ENCODE assay signal across 33 cellular contexts in genomic region chr7:124633740-124634139, GRCh38.
A peak's percentile ranks its signal among the peaks of the same experiment; 100 is the strongest.
DNase-seq lines count a peak whose midpoint lies in the region; FAIRE-seq and TF ChIP-seq lines count a peak whose summit lies in the region.
"Had no signal": no experiment of that assay in that cellular context is flagged by ENCODE, and none has a peak within 500 bp of the region (broad histone marks: within the 10 kb centered on the region; RNA-seq: fewer than 3 reads in every experiment).

No MANE protein-coding gene starts in this region.

- H3K9ac ChIP-seq in H1 (replicated peaks in 1 of 4; ENCODE audit: extremely low read depth in 1 of 4, low read depth in 3 of 4, low read length in 3 of 4) (no peak overlapping the region), mesendoderm (ENCODE audit: low read length) (no peak overlapping the region)
- H3K9ac ChIP-seq: BLaER1; BLaER1 treated with 17β-estradiol and CSF1 and Interleukin-3, amounts not matched to agents 10 nM and 100 nM had no signal

- 85% methylated on average over 6 of the region's 6 CpGs; no CpG with 5 or more reads in 1 of the 2 experiments for WGBS in H1 (ENCODE audit: extremely low coverage in 1 of 2, insufficient coverage in 1 of 2, insufficient read length in 1 of 2, insufficient replicate concordance in 2 of 2, low coverage in 1 of 2, low lambda C conversion rate in 2 of 2, missing lambda C conversion rate in 1 of 2), 2 experiments
- no CpG with 5 or more reads among the region's 6 CpGs for WGBS in mesendoderm (ENCODE audit: extremely low coverage, insufficient coverage, low lambda C conversion rate)

- no peak for FAIRE-seq in H1 (lab: Jason Lieb, UNC)
- FAIRE-seq: A204.1, A549, D721Med had no signal

- no peak overlapping the region for H2AK5ac ChIP-seq in H1 (ENCODE audit: low read depth, low read length)
- no peak overlapping the region for H2AK5ac ChIP-seq in mesendoderm (ENCODE audit: low read length)

- no peak overlapping the region for H4K5ac ChIP-seq in H1 (ENCODE audit: insufficient read length, low read depth, low read length)
- H4K5ac ChIP-seq in mesendoderm (ENCODE audit: low read length): no peak overlapping the region

- H3K4ac ChIP-seq in H1 (replicated peaks; ENCODE audit: insufficient read length, low read depth, low read length) (no peak overlapping the region), mesendoderm (ENCODE audit: low read depth, low read length) (peak overlapping the region; percentile 2)

- H3K23me2 ChIP-seq in H1 (ENCODE audit: low read depth, low read length): no peaks in the 10 kb centered on the region

- H3K4me3 ChIP-seq in HEK293 (ENCODE audit: low read depth, low read length) (no peak overlapping the region), H1 (ENCODE audit: extremely low read depth in 1 of 4, insufficient read depth in 2 of 4, low read depth in 3 of 4, low read length in 4 of 4) (no peak overlapping the region), mesendoderm (ENCODE audit: low read length) (no peak overlapping the region)
- H3K4me3 ChIP-seq: A549; BLaER1; BLaER1 treated with 17β-estradiol and CSF1 and Interleukin-3, amounts not matched to agents 10 nM and 100 nM had no signal

- H3K36me3 ChIP-seq in HEK293 (ENCODE audit: control insufficient read depth in 2 of 2, insufficient read depth in 1 of 2, low read length in 2 of 2): no peaks in the 10 kb centered on the region
- H3K36me3 ChIP-seq in H1 (ENCODE audit: control insufficient read depth in 2 of 4, insufficient read depth in 4 of 4, low read length in 3 of 4): no peaks in the 10 kb centered on the region
- H3K36me3 ChIP-seq in mesendoderm (ENCODE audit: control insufficient read depth, insufficient read depth, low read length): no peaks in the 10 kb centered on the region
- H3K36me3 ChIP-seq: BE2C; BLaER1; BLaER1 treated with 17β-estradiol and CSF1 and Interleukin-3, amounts not matched to agents 10 nM and 100 nM had no signal

- H2BK5ac ChIP-seq in H1 (ENCODE audit: low read depth, low read length) (no peak overlapping the region), mesendoderm (ENCODE audit: low read length) (no peak overlapping the region)

- in situ Hi-C loops in GM13977 (cut with MboI; ENCODE audit: low pct_unique_long_range_greater_than_20kb, low sequenced_read_pairs, unreplicated experiment): no loop called here

- no peak for TF ChIP-seq POLR2A in H1 (IDR thresholded peaks at IDR 0.05; ENCODE audit: control extremely low read depth in 1 of 2, low read depth in 2 of 2, low read length in 2 of 2)

- no peak overlapping the region for H3K14ac ChIP-seq in H1 (ENCODE audit: insufficient read length)

- no peak overlapping the region for H3K23ac ChIP-seq in H1 (ENCODE audit: insufficient read length)
- no peak overlapping the region for H3K23ac ChIP-seq in mesendoderm (ENCODE audit: low read length)

- no peak for DNase-seq in H1 (ENCODE audit: low read depth in 1 of 2, low spot score in 2 of 2)
- no peak for DNase-seq in mesendoderm
- DNase-seq in GM13977 (ENCODE audit: low spot score): no peak
- no peak for DNase-seq in kidney tubule cell (ENCODE audit: low spot score)
- no peak for DNase-seq in MV-4-11 (lab: John Stamatoyannopoulos, UW)
- DNase-seq: 8988T; ACHN; AML-193; BE2C; C1 segment of cervical spinal cord; Caco-2; Calu3; CD4-positive, alpha-beta memory T cell; CD4-positive, alpha-beta T cell; CD4-positive, CD25-positive, alpha-beta regulatory T cell; CD8-positive, alpha-beta memory T cell; CD8-positive, alpha-beta T cell; COR-L47; DMS 273 treated with DMSO at 0.1 percent for 48 hours; DMS153; DMS53; DMS79; DMS79 treated with DMSO at 0.1 percent for 48 hours; DND-41; EL had no signal

- no peaks in the 10 kb centered on the region for H3K4me1 ChIP-seq in HEK293 (ENCODE audit: control insufficient read depth, insufficient read depth, low read length)
- no peaks in the 10 kb centered on the region; a peak in 1 of 7 replicates for H3K4me1 ChIP-seq in H1 (replicated peaks in 1 of 4; ENCODE audit: control insufficient read depth in 3 of 4, insufficient read depth in 4 of 4, low read length in 3 of 4)
- no peaks in the 10 kb centered on the region for H3K4me1 ChIP-seq in mesendoderm (ENCODE audit: control insufficient read depth, low read depth, low read length)
- H3K4me1 ChIP-seq: A549; BE2C; BLaER1; BLaER1 treated with 17β-estradiol and CSF1 and Interleukin-3, amounts not matched to agents 10 nM and 100 nM; Caco-2 had no signal

- H2BK12ac ChIP-seq in H1 (ENCODE audit: low read depth, low read length): no peak overlapping the region

- peak overlapping the region; percentile 62; the same call in 1 of the 2 replicates for H2BK20ac ChIP-seq in H1 (ENCODE audit: low read length)

- H3K9me3 ChIP-seq in HEK293 (ENCODE audit: control insufficient read depth, insufficient read depth, low read depth, low read length) (no peaks in the 10 kb centered on the region), H1 (ENCODE audit: insufficient read depth in 2 of 2, low read depth in 1 of 2, low read length in 1 of 2) (no peaks in the 10 kb centered on the region)
- H3K9me3 ChIP-seq: A549, BE2C, BLaER1, Caco-2 had no signal

- no peaks in the 10 kb centered on the region for H3K79me2 ChIP-seq in H1 (ENCODE audit: control insufficient read depth in 1 of 2, insufficient read depth in 2 of 2, low read length in 2 of 2)
- H3K79me2 ChIP-seq in mesendoderm (ENCODE audit: control insufficient read depth, insufficient read depth, low read length): no peaks in the 10 kb centered on the region

- H3K4me2 ChIP-seq in H1 (ENCODE audit: insufficient read depth in 1 of 2, low read depth in 2 of 2, low read length in 2 of 2) (no peak overlapping the region), mesendoderm (ENCODE audit: low read length) (no peak overlapping the region)
- H3K4me2 ChIP-seq: A549; BLaER1; BLaER1 treated with 17β-estradiol and CSF1 and Interleukin-3, amounts not matched to agents 10 nM and 100 nM had no signal

- H3K27ac ChIP-seq in HEK293 (ENCODE audit: extremely low read depth, low read depth, low read length): no peak overlapping the region
- no peak overlapping the region for H3K27ac ChIP-seq in H1 (ENCODE audit: low read depth, low read length)
- H3K27ac ChIP-seq in mesendoderm (ENCODE audit: low read depth, low read length): no peak overlapping the region
- H3K27ac ChIP-seq: 22Rv1; A549; BLaER1; BLaER1 treated with 17β-estradiol and CSF1 and Interleukin-3, amounts not matched to agents 10 nM and 100 nM; C4-2B had no signal

- no peak overlapping the region for H2AFZ ChIP-seq in H1 (ENCODE audit: low read length)

- no peak for TF ChIP-seq CTCF in HEK293 (tag by site-specific recombination; IDR thresholded peaks at IDR 0.05)
- no peak for TF ChIP-seq CTCF in H1 (IDR thresholded peaks at IDR 0.05; ENCODE audit: control extremely low read depth in 1 of 3, insufficient read depth in 1 of 3, low read depth in 1 of 3, low read length in 3 of 3)
- no peak for TF ChIP-seq CTCF in GM13977 (IDR thresholded peaks at IDR 0.05; ENCODE audit: extremely low read depth, insufficient read depth, missing control alignments)

- H3K27me3 ChIP-seq in H1 (replicated peaks in 1 of 4; ENCODE audit: control insufficient read depth in 3 of 4, extremely low read depth in 1 of 4, insufficient read depth in 3 of 4, low read length in 3 of 4): no peaks in the 10 kb centered on the region
- H3K27me3 ChIP-seq in mesendoderm (ENCODE audit: insufficient read depth, low read length, poor library complexity): no peaks in the 10 kb centered on the region
- H3K27me3 ChIP-seq: BE2C; BLaER1; BLaER1 treated with 17β-estradiol and CSF1 and Interleukin-3, amounts not matched to agents 10 nM and 100 nM had no signal

- POLR2A ChIA-PET in HEK293 (lab: Yijun Ruan, JAX): no interaction called here
- POLR2A ChIA-PET in H1 (lab: Charles Lee; ENCODE audit: partially characterized antibody): no interaction called here

- H3K18ac ChIP-seq in H1 (ENCODE audit: extremely low read depth, low read length) (no peak overlapping the region), mesendoderm (ENCODE audit: low read length) (no peak overlapping the region)

- H3K56ac ChIP-seq in H1 (replicated peaks; ENCODE audit: insufficient read length, low read depth, low read length) (no peak overlapping the region), mesendoderm (ENCODE audit: low read length) (no peak overlapping the region)

- H3K79me1 ChIP-seq in H1 (ENCODE audit: low read depth, low read length) (no peaks in the 10 kb centered on the region), mesendoderm (ENCODE audit: low read length) (no peaks in the 10 kb centered on the region)

- H4K20me1 ChIP-seq in H1 (replicated peaks in 1 of 2; ENCODE audit: control insufficient read depth in 1 of 2, insufficient read depth in 2 of 2, low read length in 2 of 2): no peaks in the 10 kb centered on the region
- H4K20me1 ChIP-seq: BLaER1; BLaER1 treated with 17β-estradiol and CSF1 and Interleukin-3, amounts not matched to agents 10 nM and 100 nM had no signal

- TF ChIP-seq RAD21 in H1 (IDR thresholded peaks at IDR 0.05 in 1 of 2, conservative IDR thresholded peaks at IDR 0.05 in 1 of 2; ENCODE audit: low read depth in 2 of 2, low read length in 2 of 2): no peak

- TF ChIP-seq EP300 in H1 (IDR thresholded peaks at IDR 0.05; ENCODE audit: borderline replicate concordance in 1 of 2, low read depth in 2 of 2, low read length in 2 of 2): no peak

- H2BK120ac ChIP-seq in H1 (replicated peaks; ENCODE audit: low read depth, low read length): no peak overlapping the region
- H2BK120ac ChIP-seq in mesendoderm (ENCODE audit: low read depth, low read length): no peak overlapping the region

- H2BK15ac ChIP-seq in H1 (ENCODE audit: low read length) (no peak overlapping the region), mesendoderm (replicated peaks; ENCODE audit: low read depth) (no peak overlapping the region)

- H4K91ac ChIP-seq in H1 (replicated peaks; ENCODE audit: insufficient read length, low read length): no peak overlapping the region

- CTCF ChIA-PET in HEK293 (lab: Yijun Ruan, JAX) (no interaction called here), H1 (lab: Charles Lee; ENCODE audit: partially characterized antibody) (no interaction called here)

- H4K8ac ChIP-seq in H1 (ENCODE audit: extremely low read depth, insufficient read depth, low read length) (no peak overlapping the region), mesendoderm (ENCODE audit: low read depth, low read length) (no peak overlapping the region)

TF ChIP-seq in HEK293, 187 proteins besides CTCF, POLR2A, EP300 and RAD21 (continues in another document):
- TF ChIP-seq ZNF341 (tag by site-specific recombination; IDR thresholded peaks at IDR 0.05; ENCODE audit: low read depth): no peak
- no peak for TF ChIP-seq ZNF114 (tag by site-specific recombination; IDR thresholded peaks at IDR 0.05)
- TF ChIP-seq ZNF585B (tag by site-specific recombination; IDR thresholded peaks at IDR 0.05): peak; percentile 60
- TF ChIP-seq ZNF10 (tag by site-specific recombination; IDR thresholded peaks at IDR 0.05): no peak
- no peak for TF ChIP-seq ZNF544 (tag by site-specific recombination; IDR thresholded peaks at IDR 0.05)

TF ChIP-seq in H1, 55 proteins besides CTCF, POLR2A, EP300 and RAD21 (continues in another document):
- TF ChIP-seq CBX8 (IDR thresholded peaks at IDR 0.05; ENCODE audit: borderline replicate concordance, low read depth, low read length) (no peak), TEAD4 (IDR thresholded peaks at IDR 0.05; ENCODE audit: low read depth, low read length) (no peak), BRCA1 (IDR thresholded peaks at IDR 0.05; ENCODE audit: low read depth, low read length) (no peak)
